2 cellular contexts compared by ENCODE assay signal in genomic region chr4:142596595-142596994, GRCh38.
TF ChIP-seq lines count a peak whose summit lies in the region.

No MANE protein-coding gene starts in this region.

TF ChIP-seq in liver, 16 proteins besides CTCF, POLR2A, EP300 and RAD21 (continued from another document):
- TF ChIP-seq, protein P1, sequence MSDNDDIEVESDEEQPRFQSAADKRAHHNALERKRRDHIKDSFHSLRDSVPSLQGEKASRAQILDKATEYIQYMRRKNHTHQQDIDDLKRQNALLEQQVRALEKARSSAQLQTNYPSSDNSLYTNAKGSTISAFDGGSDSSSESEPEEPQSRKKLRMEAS (IDR thresholded peaks at IDR 0.05) = peak; percentile 78

TF ChIP-seq in HepG2, 621 proteins besides CTCF, POLR2A, EP300 and RAD21 (continued from another document):
- no peak for TF ChIP-seq STAG1 (CRISPR knock-in tag; IDR thresholded peaks at IDR 0.05)
- no peak for TF ChIP-seq ATF7 (IDR thresholded peaks at IDR 0.05)
- no peak for TF ChIP-seq ATF7 (CRISPR knock-in tag; IDR thresholded peaks at IDR 0.05)
- no peak for TF ChIP-seq RARA (CRISPR knock-in tag; IDR thresholded peaks at IDR 0.05)
- no peak for TF ChIP-seq ATAD3A (CRISPR knock-in tag; IDR thresholded peaks at IDR 0.05)
- no peak for TF ChIP-seq SOX5 (CRISPR knock-in tag; IDR thresholded peaks at IDR 0.05; ENCODE audit: borderline replicate concordance)
- no peak for TF ChIP-seq ZNF746 (CRISPR knock-in tag; IDR thresholded peaks at IDR 0.05)
- TF ChIP-seq, protein P2, sequence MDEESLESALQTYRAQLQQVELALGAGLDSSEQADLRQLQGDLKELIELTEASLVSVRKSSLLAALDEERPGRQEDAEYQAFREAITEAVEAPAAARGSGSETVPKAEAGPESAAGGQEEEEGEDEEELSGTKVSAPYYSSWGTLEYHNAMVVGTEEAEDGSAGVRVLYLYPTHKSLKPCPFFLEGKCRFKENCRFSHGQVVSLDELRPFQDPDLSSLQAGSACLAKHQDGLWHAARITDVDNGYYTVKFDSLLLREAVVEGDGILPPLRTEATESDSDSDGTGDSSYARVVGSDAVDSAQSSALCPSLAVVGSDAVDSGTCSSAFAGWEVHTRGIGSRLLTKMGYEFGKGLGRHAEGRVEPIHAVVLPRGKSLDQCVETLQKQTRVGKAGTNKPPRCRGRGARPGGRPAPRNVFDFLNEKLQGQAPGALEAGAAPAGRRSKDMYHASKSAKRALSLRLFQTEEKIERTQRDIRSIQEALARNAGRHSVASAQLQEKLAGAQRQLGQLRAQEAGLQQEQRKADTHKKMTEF (CRISPR knock-in tag; IDR thresholded peaks at IDR 0.05) = no peak
- TF ChIP-seq ZBTB10 (CRISPR knock-in tag; IDR thresholded peaks at IDR 0.05; ENCODE audit: borderline replicate concordance) = no peak
- TF ChIP-seq MTA3 (CRISPR knock-in tag; IDR thresholded peaks at IDR 0.05) = no peak
- TF ChIP-seq TSC22D2 (CRISPR knock-in tag; IDR thresholded peaks at IDR 0.05; ENCODE audit: borderline replicate concordance) = no peak
- TF ChIP-seq, protein P3, sequence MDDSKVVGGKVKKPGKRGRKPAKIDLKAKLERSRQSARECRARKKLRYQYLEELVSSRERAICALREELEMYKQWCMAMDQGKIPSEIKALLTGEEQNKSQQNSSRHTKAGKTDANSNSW (CRISPR knock-in tag; IDR thresholded peaks at IDR 0.05; ENCODE audit: borderline replicate concordance) = no peak
- TF ChIP-seq ZNF720 (CRISPR knock-in tag; IDR thresholded peaks at IDR 0.05) = no peak
- no peak for TF ChIP-seq ZFP36L1 (CRISPR knock-in tag; IDR thresholded peaks at IDR 0.05)
TF ChIP-seq in HepG2: peak in this region for 0.
